Comparison of ENCODE assay signal across 14 cellular contexts in the genomic region with DNA sequence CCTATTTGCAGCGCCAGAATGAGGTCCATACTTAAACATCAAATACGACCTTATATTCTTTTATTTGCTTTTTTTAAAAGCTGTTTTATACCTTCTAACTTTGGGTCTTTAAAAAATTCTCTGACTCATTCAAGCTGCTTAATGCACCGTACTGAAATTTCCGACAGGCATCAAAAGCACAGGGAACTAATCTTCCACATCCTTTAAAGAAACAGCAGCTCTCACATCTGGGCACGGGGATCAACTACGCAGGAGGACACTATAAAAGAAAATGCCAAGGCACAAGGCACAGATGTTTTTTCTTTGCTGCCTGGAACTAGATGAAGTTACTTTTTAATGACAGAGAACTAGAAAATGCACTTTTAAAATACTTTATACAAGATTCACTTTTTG.
DNase-seq lines count a peak whose midpoint lies in the region; ATAC-seq and TF ChIP-seq lines count a peak whose summit lies in the region.
"Had no signal": no experiment of that assay in that cellular context is flagged by ENCODE, and none has a peak within 500 bp of the region (broad histone marks: within the 10 kb centered on the region; RNA-seq: fewer than 3 reads in every experiment).

No MANE protein-coding gene starts in this region.

- H3K4me3 ChIP-seq in GM23248 (no peak overlapping the region), endocrine pancreas (ENCODE audit: control insufficient read depth, insufficient read depth, low read length) (peak overlapping the region; percentile 6), neural progenitor cell (no peak overlapping the region)

- ATAC-seq in T-helper 17 cell, result no peak
- ATAC-seq: Panc1 had no signal

- H3K27ac Mint-ChIP-seq in T-helper 17 cell, result peak overlapping the region; percentile 77
- peak overlapping the region; percentile 6 for H3K27ac Mint-ChIP-seq in neural progenitor cell

- no peak for TF ChIP-seq CTCF in neural progenitor cell (IDR thresholded peaks at IDR 0.05)
- no peak for TF ChIP-seq CTCF in GM13977 (IDR thresholded peaks at IDR 0.05; ENCODE audit: extremely low read depth, insufficient read depth, missing control alignments)

- 5 to 6% methylated on average over 6 of the region's 6 CpGs for WGBS in GM23248 (ENCODE audit: low coverage in 1 of 2, low lambda C conversion rate in 2 of 2, missing lambda C conversion rate in 2 of 2), 2 experiments

- H3K9ac ChIP-seq in GM23248 (no peak overlapping the region), endocrine pancreas (ENCODE audit: control insufficient read depth, insufficient read depth, low read length) (no peak overlapping the region), neural progenitor cell (no peak overlapping the region)

- H3K79me2 ChIP-seq in GM23248 (ENCODE audit: insufficient read depth) (no peaks in the 10 kb centered on the region), neural progenitor cell (ENCODE audit: low read depth) (no peaks in the 10 kb centered on the region)

- H3K36me3 ChIP-seq in GM23248 (ENCODE audit: low read depth), result no peaks in the 10 kb centered on the region
- H3K36me3 ChIP-seq in endocrine pancreas (ENCODE audit: control insufficient read depth, insufficient read depth, low read length), result no peaks in the 10 kb centered on the region
- no peaks in the 10 kb centered on the region for H3K36me3 ChIP-seq in neural progenitor cell

- H3K27me3 Mint-ChIP-seq in T-helper 17 cell, result no peaks in the 10 kb centered on the region
- H3K27me3 Mint-ChIP-seq in neural progenitor cell (ENCODE audit: insufficient read depth, low read depth), result peaks cover 6% of the 10 kb centered on the region

- H3K36me3 Mint-ChIP-seq in T-helper 17 cell (ENCODE audit: low read depth) (peaks cover 7% of the 10 kb centered on the region), neural progenitor cell (no peaks in the 10 kb centered on the region)
- H3K36me3 Mint-ChIP-seq: CD14-positive monocyte had no signal

- H3K27ac ChIP-seq in GM23248 (no peak overlapping the region), neural progenitor cell (no peak overlapping the region)

- H3K9me3 ChIP-seq in GM23248 (ENCODE audit: low read depth) (no peaks in the 10 kb centered on the region), T-helper 17 cell (ENCODE audit: control insufficient read depth, low read length, poor library complexity, severe bottlenecking) (no peaks in the 10 kb centered on the region), endocrine pancreas (ENCODE audit: control insufficient read depth, low read length) (no peaks in the 10 kb centered on the region), neural progenitor cell (ENCODE audit: low read depth) (no peaks in the 10 kb centered on the region)

- H3K4me3 Mint-ChIP-seq in T-helper 17 cell, result no peak overlapping the region
- peak overlapping the region; percentile 3 for H3K4me3 Mint-ChIP-seq in neural progenitor cell
- H3K4me3 Mint-ChIP-seq: CD14-positive monocyte had no signal

- H3K4me2 ChIP-seq in GM23248 (ENCODE audit: unreplicated experiment) (no peak overlapping the region), neural progenitor cell (peak overlapping the region; percentile 51)

- H3K4me1 Mint-ChIP-seq in T-helper 17 cell, result peaks cover 9% of the 10 kb centered on the region
- peaks cover 21% of the 10 kb centered on the region for H3K4me1 Mint-ChIP-seq in neural progenitor cell
- H3K4me1 Mint-ChIP-seq: CD14-positive monocyte had no signal

- in situ Hi-C loops in GM23248 (cut with MboI) (no loop called here), GM13977 (cut with MboI; ENCODE audit: low pct_unique_long_range_greater_than_20kb, low sequenced_read_pairs, unreplicated experiment) (no loop called here)

- H2AFZ ChIP-seq in GM23248 (peak overlapping the region; percentile 25), neural progenitor cell (replicated peaks) (no peak overlapping the region)

- no peaks in the 10 kb centered on the region for H3K9me2 ChIP-seq in GM23248 (ENCODE audit: insufficient read depth)

- no peaks in the 10 kb centered on the region for H3K4me1 ChIP-seq in GM23248 (ENCODE audit: insufficient read depth)
- H3K4me1 ChIP-seq in endocrine pancreas (ENCODE audit: control insufficient read depth, insufficient read depth, low read length), result peaks cover 4% of the 10 kb centered on the region
- H3K4me1 ChIP-seq in neural progenitor cell, result peaks cover 18% of the 10 kb centered on the region

- H3K9me3 Mint-ChIP-seq in neural progenitor cell, result no peaks in the 10 kb centered on the region

- H3K27me3 ChIP-seq in GM23248 (replicated peaks; ENCODE audit: insufficient read depth), result 0 out of 2 replicates have a peak, but pooled peaks cover 3% of the 10 kb centered on the region
- H3K27me3 ChIP-seq in endocrine pancreas (ENCODE audit: control insufficient read depth, insufficient read depth, low read length), result no peaks in the 10 kb centered on the region
- H3K27me3 ChIP-seq in neural progenitor cell, result no peaks in the 10 kb centered on the region

- H4K20me1 ChIP-seq in GM23248 (ENCODE audit: insufficient read depth), result no peaks in the 10 kb centered on the region
- no peaks in the 10 kb centered on the region for H4K20me1 ChIP-seq in neural progenitor cell (ENCODE audit: low read depth)

- H3F3A ChIP-seq in GM23248 (ENCODE audit: insufficient read depth), result no peaks in the 10 kb centered on the region
- H3F3A ChIP-seq in neural progenitor cell (ENCODE audit: low read depth), result no peaks in the 10 kb centered on the region

- peak; percentile 13 for DNase-seq in GM23248
- no peak for DNase-seq in T-helper 17 cell
- peak; percentile 56 for DNase-seq in neural progenitor cell (ENCODE audit: low spot score)
- DNase-seq in EL, result no peak
- DNase-seq in RPMI8226, result no peak
- DNase-seq in GM13977 (ENCODE audit: low spot score), result no peak
- no peak for DNase-seq in cerebellar cortex (ENCODE audit: low spot score)
- DNase-seq: COR-L47, DMS153, NCI-H1092, NCI-H748 treated with DMSO at 0.1 percent for 48 hours had no signal

Comparison
In these comparisons a context has a peak if more than half of its experiments do, and no peak if none do; other contexts are left out.
1. DNase-seq: peak in GM23248 (single experiment) and neural progenitor cell (single experiment); none in T-helper 17 cell (0 of 3), EL (single experiment), RPMI8226 (single experiment), GM13977 (single experiment) and cerebellar cortex (single experiment).